ENCODE assay signal across 8 cellular contexts in the genomic region with DNA sequence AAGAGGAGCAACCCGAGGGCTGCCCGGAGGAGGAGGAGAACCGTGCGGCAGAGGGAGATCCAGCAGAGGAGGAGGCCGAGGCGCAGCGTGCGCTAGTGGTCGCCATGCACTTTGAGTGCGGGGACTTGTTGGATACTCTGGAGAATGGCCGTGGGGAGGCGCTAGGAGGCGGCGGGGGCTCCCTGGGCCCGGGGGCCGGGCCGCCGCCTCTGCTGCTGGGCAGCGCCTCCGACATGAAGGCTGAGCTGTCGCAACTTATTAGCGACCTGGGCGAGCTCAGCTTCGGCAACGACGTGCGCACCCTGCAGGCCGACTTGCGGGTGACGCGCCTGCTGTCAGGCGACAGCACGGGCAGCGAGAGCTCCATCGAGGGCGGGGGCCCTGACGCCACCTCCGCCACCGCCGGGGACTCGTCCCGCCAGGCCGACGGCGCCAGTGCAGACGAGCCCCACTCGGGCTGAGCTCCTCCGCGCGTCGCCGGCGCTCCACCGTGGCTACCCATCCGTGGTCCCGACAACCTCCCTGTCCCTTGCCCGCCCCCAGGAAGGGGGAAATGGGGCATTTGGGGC.
DNase-seq lines count a peak whose midpoint lies in the region; ATAC-seq and TF ChIP-seq lines count a peak whose summit lies in the region.

No MANE protein-coding gene starts in this region.

- H2AFZ ChIP-seq in SU-DHL-6 (ENCODE audit: low read depth, low read length, severe bottlenecking), result peak overlapping the region; percentile 89

- TF ChIP-seq CTCF in GM12874 (IDR thresholded peaks at IDR 0.05; ENCODE audit: insufficient read depth, low read depth, low read length), result peak; percentile 56
- peak; percentile 58 for TF ChIP-seq CTCF in SU-DHL-6 (IDR thresholded peaks at IDR 0.05; ENCODE audit: insufficient read depth, low read length, poor library complexity, severe bottlenecking)

- H4K20me1 ChIP-seq in SU-DHL-6 (ENCODE audit: low read depth, low read length), result no peaks in the 10 kb centered on the region

- peak overlapping the region; percentile 59 for H3K9ac ChIP-seq in SU-DHL-6 (ENCODE audit: low read length)
- H3K9ac ChIP-seq in adipocyte (ENCODE audit: low read length), result peak overlapping the region; percentile 88

- H3K36me3 ChIP-seq in SU-DHL-6 (ENCODE audit: low read length) (no peaks in the 10 kb centered on the region), adipocyte (ENCODE audit: control insufficient read depth, insufficient read depth, low read length, severe bottlenecking) (no peaks in the 10 kb centered on the region)

- H3K4me2 ChIP-seq in SU-DHL-6 (ENCODE audit: low read depth, low read length, poor library complexity, severe bottlenecking), result peak overlapping the region; percentile 74

- H3K27me3 ChIP-seq in SU-DHL-6 (ENCODE audit: low read length), result no peaks in the 10 kb centered on the region
- H3K27me3 ChIP-seq in adipocyte (replicated peaks; ENCODE audit: control insufficient read depth, insufficient read depth, low read length), result no peaks in the 10 kb centered on the region

- peaks cover 39% of the 10 kb centered on the region for H3K4me1 ChIP-seq in adipocyte (ENCODE audit: control insufficient read depth, insufficient read depth, low read length)

- ATAC-seq in HG03159 (IDR thresholded peaks at IDR 0.05; ENCODE audit: unreplicated experiment), result peak; percentile 39

- H3F3A ChIP-seq in SU-DHL-6 (ENCODE audit: insufficient read depth), result peaks cover 26% of the 10 kb centered on the region

- H3K27ac ChIP-seq in SU-DHL-6 (ENCODE audit: low read depth, low read length), result peak overlapping the region; percentile 78

- peak; percentile 79 for DNase-seq in adipocyte (ENCODE audit: low read depth)
- peak; percentile 63 for DNase-seq in hepatic stellate cell (ENCODE audit: low spot score)
- DNase-seq in skeletal muscle cell (ENCODE audit: low read depth), result no peak
- no peak for DNase-seq in NCI-H226
- DNase-seq in NCI-H146 treated with DMSO at 0.1 percent for 48 hours (lab: John Stamatoyannopoulos, UW; ENCODE audit: unreplicated experiment), result no peak

- H3K9me2 ChIP-seq in SU-DHL-6 (replicated peaks; ENCODE audit: insufficient read depth, low read length), result no peaks in the 10 kb centered on the region

- no peaks in the 10 kb centered on the region for H3K79me2 ChIP-seq in SU-DHL-6 (ENCODE audit: insufficient read depth, low read length)

- H3K4me3 ChIP-seq in SU-DHL-6 (ENCODE audit: insufficient read depth, low read length, poor library complexity, severe bottlenecking) (peak overlapping the region; percentile 45), adipocyte (ENCODE audit: low read length) (peak overlapping the region; percentile 90), skeletal muscle cell (ENCODE audit: low read depth, low read length) (peak overlapping the region; percentile 74)

- H3K9me3 ChIP-seq in SU-DHL-6 (ENCODE audit: insufficient read depth, low read length), result no peaks in the 10 kb centered on the region
- H3K9me3 ChIP-seq in adipocyte (ENCODE audit: control insufficient read depth, low read length), result no peaks in the 10 kb centered on the region

Comparison
In these comparisons a context has a peak if more than half of its experiments do, and no peak if none do; other contexts are left out.
1. DNase-seq: peak in adipocyte (single experiment) and hepatic stellate cell (single experiment); none in skeletal muscle cell (single experiment), NCI-H226 (single experiment) and NCI-H146 treated with DMSO at 0.1 percent for 48 hours (single experiment).
2. Peak in every context shown above with its lines, with median percentiles within 50 percentile points of each other: H3K4me3 ChIP-seq.